Comparison of ENCODE assay signal across 18 cellular contexts in the genomic region with DNA sequence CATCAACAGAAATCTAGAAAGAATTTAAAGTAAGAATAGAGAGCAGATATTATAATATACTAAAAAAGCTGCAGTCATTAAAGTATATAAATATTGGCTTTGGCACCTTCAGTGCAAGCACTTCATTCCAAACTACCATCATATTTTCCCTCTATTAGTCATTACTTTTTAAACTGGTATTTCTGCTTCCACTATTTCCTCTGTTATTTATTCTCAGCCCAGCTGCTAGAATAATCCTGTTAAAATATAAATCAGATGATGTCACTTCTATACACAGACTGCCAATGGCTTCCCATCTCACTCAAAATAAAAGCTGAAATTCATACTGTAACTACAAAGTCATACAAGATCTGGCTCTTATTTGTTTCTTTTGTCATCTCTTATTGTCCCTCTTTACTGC.
DNase-seq lines count a peak whose midpoint lies in the region; ATAC-seq and TF ChIP-seq lines count a peak whose summit lies in the region.
"Had no signal": no experiment of that assay in that cellular context is flagged by ENCODE, and none has a peak within 500 bp of the region (broad histone marks: within the 10 kb centered on the region; RNA-seq: fewer than 3 reads in every experiment).

No MANE protein-coding gene starts in this region.

- peaks cover 5% of the 10 kb centered on the region for H3K4me1 ChIP-seq in body of pancreas
- H3K4me1 ChIP-seq: A549 had no signal

- intact Hi-C loops in body of pancreas (cut with DNase I): no loop called here
- intact Hi-C loops in posterior vena cava (cut with DNase I): no loop called here

- no peaks in the 10 kb centered on the region for H3K27me3 ChIP-seq in body of pancreas

- TF ChIP-seq CTCF in body of pancreas (IDR thresholded peaks at IDR 0.05): no peak

- H3K36me3 ChIP-seq in body of pancreas (replicated peaks in 1 of 2; ENCODE audit: insufficient read depth in 1 of 2, low read depth in 2 of 2): no peaks in the 10 kb centered on the region

- H3K27ac ChIP-seq in body of pancreas: no peak overlapping the region
- H3K27ac ChIP-seq: A549, RWPE1 had no signal

- peak; percentile 48 for ATAC-seq in body of pancreas
- no peak for ATAC-seq in GM18873 (IDR thresholded peaks at IDR 0.05; ENCODE audit: low FRiP score, unreplicated experiment)
- no peak for ATAC-seq in GM21515 (IDR thresholded peaks at IDR 0.05; ENCODE audit: unreplicated experiment)
- ATAC-seq: A549 had no signal

- DNase-seq in DMS53 treated with DMSO at 0.1 percent for 48 hours (lab: John Stamatoyannopoulos, UW; ENCODE audit: unreplicated experiment) (peak; percentile 38), NCI-H774 (lab: John Stamatoyannopoulos, UW) (peak; percentile 3), body of pancreas (no peak), myocyte (ENCODE audit: low read depth) (peak; percentile 45), posterior vena cava (ENCODE audit: low spot score) (no peak), NCI-H128 (lab: John Stamatoyannopoulos, UW; ENCODE audit: unreplicated experiment) (no peak)
- DNase-seq: C1 segment of cervical spinal cord, DMS 273 treated with DMSO at 0.1 percent for 48 hours, EL, HCEC 1CT, KBM-7, NCI-H1048, NCI-H2107, NCI-H226 had no signal

- no peaks in the 10 kb centered on the region for H3K9me3 ChIP-seq in body of pancreas
- H3K9me3 ChIP-seq: A549 had no signal

- H3K4me3 ChIP-seq in body of pancreas: no peak overlapping the region
- H3K4me3 ChIP-seq: A549 had no signal

- TF ChIP-seq POLR2A in body of pancreas (IDR thresholded peaks at IDR 0.05): no peak

Comparison
In these comparisons a context has a peak if more than half of its experiments do, and no peak if none do; other contexts are left out.
1. DNase-seq: peak in DMS53 treated with DMSO at 0.1 percent for 48 hours (single experiment), NCI-H774 (single experiment) and myocyte (single experiment); none in body of pancreas (0 of 4), posterior vena cava (single experiment) and NCI-H128 (single experiment).